ENCODE assay signal across 8 cellular contexts in genomic region chr14:105226198-105226597, GRCh38.
"Had no signal": no experiment of that assay in that cellular context is flagged by ENCODE, and none has a peak within 500 bp of the region (broad histone marks: within the 10 kb centered on the region; RNA-seq: fewer than 3 reads in every experiment).

No MANE protein-coding gene starts in this region.

- FAIRE-seq: G401.6, GM12878, GM12891, GM12892, GM18507, GM19239 had no signal

- ATAC-seq: GM12878 had no signal

- DNase-seq: GDM1, GF-D8 had no signal

- H3K4me3 ChIP-seq: GM12878 had no signal
